ENCODE assay signal across 23 cellular contexts in genomic region chr13:111289251-111289650, GRCh38. TPM values are rescaled to one million over a fixed set of nuclear protein-coding genes. Genes with fewer than 3 reads are reported as not detected.
"Had no signal": no experiment of that assay in that cellular context is flagged by ENCODE, and none has a peak within 500 bp of the region (broad histone marks: within the 10 kb centered on the region; RNA-seq: fewer than 3 reads in every experiment).

No MANE protein-coding gene starts in this region.

- H3K9me3 ChIP-seq: ascending aorta, Peyer's patch had no signal

- H3K4me3 ChIP-seq: ascending aorta, cardiac muscle cell, Peyer's patch had no signal

- H3K4me3 Mint-ChIP-seq: activated B cell treated with CpG ODN at 0.5 μM for 24 hours; activated CD4-positive, alpha-beta memory T cell treated with anti-CD3 and anti-CD28 coated beads for 36 hours; activated CD4-positive, alpha-beta T cell treated with anti-CD3 and anti-CD28 coated beads, Interleukin-2, amount 10 ng/mL, durations not matched to agents 7 days and 5 days; activated naive CD8-positive, alpha-beta T cell treated with anti-CD3 and anti-CD28 coated beads, Interleukin-2, amount 50 U/mL, for 24 hours; activated T-cell treated with anti-CD3 and anti-CD28 coated beads, Interleukin-2, amount 50 U/mL, for 4 hours had no signal

- DNase-seq: activated B cell treated with CpG ODN at 0.5 μM for 24 hours; activated CD4-positive, alpha-beta memory T cell treated with anti-CD3 and anti-CD28 coated beads for 36 hours; activated CD4-positive, alpha-beta T cell treated with anti-CD3 and anti-CD28 coated beads for 1 hour; activated CD4-positive, alpha-beta T cell treated with anti-CD3 and anti-CD28 coated beads, Interleukin-2, amount 10 ng/mL, durations not matched to agents 7 days and 5 days; activated CD8-positive, alpha-beta memory T cell treated with anti-CD3 and anti-CD28 coated beads for 24 hours; activated effector memory CD4-positive, alpha-beta T cell treated with anti-CD3 and anti-CD28 coated beads, Interleukin-2, amount 50 U/mL, for 16 hours; activated naive CD4-positive, alpha-beta T cell treated with Interleukin-2 at 50 U/mL for 16 hours; activated naive CD8-positive, alpha-beta T cell treated with anti-CD3 and anti-CD28 coated beads, Interleukin-2, amount 50 U/mL, for 24 hours; activated T-cell treated with anti-CD3 and anti-CD28 coated beads, Interleukin-2, amount 50 U/mL, for 4 hours; amniotic stem cell; brain microvascular endothelial cell; NCI-H1694; NCI-H2029; NCI-H226; NCI-H510A treated with DMSO at 0.1 percent for 48 hours; Peyer's patch; SHP77 treated with DMSO at 0.1 percent for 48 hours; T-helper 2 cell; T1000 had no signal

- H3K4me1 ChIP-seq: Peyer's patch had no signal

- H3K27ac Mint-ChIP-seq: activated B cell treated with CpG ODN at 0.5 μM for 24 hours; activated CD4-positive, alpha-beta memory T cell treated with anti-CD3 and anti-CD28 coated beads for 36 hours; activated CD4-positive, alpha-beta T cell treated with anti-CD3 and anti-CD28 coated beads, Interleukin-2, amount 10 ng/mL, durations not matched to agents 7 days and 5 days; activated naive CD8-positive, alpha-beta T cell treated with anti-CD3 and anti-CD28 coated beads, Interleukin-2, amount 50 U/mL, for 24 hours had no signal

- H3K4me1 Mint-ChIP-seq: activated B cell treated with CpG ODN at 0.5 μM for 24 hours; activated CD4-positive, alpha-beta T cell treated with anti-CD3 and anti-CD28 coated beads, Interleukin-2, amount 10 ng/mL, durations not matched to agents 7 days and 5 days; activated naive CD8-positive, alpha-beta T cell treated with anti-CD3 and anti-CD28 coated beads, Interleukin-2, amount 50 U/mL, for 24 hours had no signal

- H3K27me3 Mint-ChIP-seq: activated B cell treated with CpG ODN at 0.5 μM for 24 hours; activated CD4-positive, alpha-beta memory T cell treated with anti-CD3 and anti-CD28 coated beads for 36 hours; activated CD4-positive, alpha-beta T cell treated with anti-CD3 and anti-CD28 coated beads, Interleukin-2, amount 10 ng/mL, durations not matched to agents 7 days and 5 days; activated naive CD8-positive, alpha-beta T cell treated with anti-CD3 and anti-CD28 coated beads, Interleukin-2, amount 50 U/mL, for 24 hours had no signal

- ATAC-seq: activated naive CD4-positive, alpha-beta T cell treated with anti-CD3 and anti-CD28 coated beads, Interleukin-2, amount 50 U/mL, for 72 hours; activated naive CD8-positive, alpha-beta T cell treated with anti-CD3 and anti-CD28 coated beads, Interleukin-2, amount 50 U/mL, for 24 hours; activated T-cell treated with anti-CD3 and anti-CD28 coated beads, Interleukin-2, amount 50 U/mL, for 4 hours had no signal

- H3K27ac ChIP-seq: ascending aorta, brain microvascular endothelial cell, cardiac muscle cell, Peyer's patch had no signal

- H3K27me3 ChIP-seq: ascending aorta, brain microvascular endothelial cell, cardiac muscle cell, Peyer's patch had no signal

- H3K9me3 Mint-ChIP-seq: activated B cell treated with CpG ODN at 0.5 μM for 24 hours; activated CD4-positive, alpha-beta memory T cell treated with anti-CD3 and anti-CD28 coated beads for 36 hours; activated CD4-positive, alpha-beta T cell treated with anti-CD3 and anti-CD28 coated beads, Interleukin-2, amount 10 ng/mL, durations not matched to agents 7 days and 5 days; activated naive CD4-positive, alpha-beta T cell treated with anti-CD3 and anti-CD28 coated beads, Interleukin-2, amount 50 U/mL, for 72 hours; activated naive CD8-positive, alpha-beta T cell treated with anti-CD3 and anti-CD28 coated beads, Interleukin-2, amount 50 U/mL, for 24 hours; activated T-cell treated with anti-CD3 and anti-CD28 coated beads, Interleukin-2, amount 50 U/mL, for 4 hours had no signal

RNA-seq across cellular contexts. Expression of gene TEX29, which starts 31.2 kb away (rescaled TPM):
- total RNA-seq: ascending aorta, cardiac muscle cell, Peyer's patch, SK-MEL-5 had no signal
- polyA plus RNA-seq: cardiac muscle cell had no signal
